In the genomic region with DNA sequence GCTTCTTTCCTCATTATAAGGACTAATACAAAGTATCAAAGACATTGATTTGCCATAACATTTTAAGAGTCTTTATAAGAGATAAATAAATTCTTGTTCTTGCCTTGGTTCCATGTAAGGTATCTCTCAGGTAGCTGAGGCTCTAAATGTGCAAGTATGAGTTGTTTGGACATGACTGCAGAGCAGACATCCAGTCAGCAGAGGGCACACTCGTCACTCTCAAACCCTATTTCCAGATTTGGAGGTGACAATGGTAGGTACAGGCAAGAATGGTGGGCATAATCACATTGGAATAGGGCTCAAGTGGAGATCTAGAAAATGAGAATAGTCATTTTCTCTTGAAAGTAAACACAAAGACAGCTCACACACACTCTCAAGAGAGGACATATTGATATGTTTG, we compare ENCODE assay signal across 10 cellular contexts.
DNase-seq lines count a peak whose midpoint lies in the region; ATAC-seq and TF ChIP-seq lines count a peak whose summit lies in the region.
"Had no signal": no experiment of that assay in that cellular context is flagged by ENCODE, and none has a peak within 500 bp of the region (broad histone marks: within the 10 kb centered on the region; RNA-seq: fewer than 3 reads in every experiment).

No MANE protein-coding gene starts in this region.

- H3K27me3 ChIP-seq in Caco-2 (replicated peaks; ENCODE audit: control insufficient read depth, insufficient read depth, low read length) (no peaks in the 10 kb centered on the region), Peyer's patch (no peaks in the 10 kb centered on the region)

- no peak overlapping the region for H3K27ac Mint-ChIP-seq in Caco-2 (ENCODE audit: unreplicated experiment)
- H3K27ac Mint-ChIP-seq in endothelial cell (ENCODE audit: unreplicated experiment) = no peak overlapping the region
- H3K27ac Mint-ChIP-seq: activated naive CD8-positive, alpha-beta T cell treated with anti-CD3 and anti-CD28 coated beads, Interleukin-2, amount 10 ng/mL, durations not matched to agents 7 days and 5 days had no signal

- H3K9me3 Mint-ChIP-seq in Caco-2 (ENCODE audit: unreplicated experiment) (no peaks in the 10 kb centered on the region), endothelial cell (ENCODE audit: unreplicated experiment) (no peaks in the 10 kb centered on the region)
- H3K9me3 Mint-ChIP-seq: activated naive CD8-positive, alpha-beta T cell treated with anti-CD3 and anti-CD28 coated beads, Interleukin-2, amount 10 ng/mL, durations not matched to agents 7 days and 5 days had no signal

- BruUV-seq in Caco-2 (replicated peaks; lab: Mats Ljungman, UMichigan) = no TSS peak

- H3K27ac ChIP-seq in Peyer's patch = no peak overlapping the region

- no peaks in the 10 kb centered on the region for H3K4me1 Mint-ChIP-seq in Caco-2 (ENCODE audit: low read depth, unreplicated experiment)
- H3K4me1 Mint-ChIP-seq in endothelial cell (ENCODE audit: unreplicated experiment) = peaks cover 3% of the 10 kb centered on the region
- H3K4me1 Mint-ChIP-seq: activated naive CD8-positive, alpha-beta T cell treated with anti-CD3 and anti-CD28 coated beads, Interleukin-2, amount 10 ng/mL, durations not matched to agents 7 days and 5 days had no signal

- H3K9me3 ChIP-seq in Caco-2 = no peaks in the 10 kb centered on the region
- H3K9me3 ChIP-seq in Peyer's patch = no peaks in the 10 kb centered on the region

- DNase-seq in Caco-2 = peak in 1 of 2 experiments; percentile 3
- DNase-seq in NCI-H2029 treated with DMSO at 0.1 percent for 48 hours (lab: John Stamatoyannopoulos, UW) = peak; percentile 4
- DNase-seq in endothelial cell (ENCODE audit: low spot score) = peak; percentile 40
- DNase-seq in foreskin fibroblast = no peak
- DNase-seq in stimulated activated CD4-positive, alpha-beta T cell treated with anti-CD3 and anti-CD28 coated beads, Interleukin-12 subunit alpha, Interleukin-12 subunit beta, amount 100 ng/mL, for 4 hours = no peak
- no peak for DNase-seq in DMS79 (lab: John Stamatoyannopoulos, UW)
- no peak for DNase-seq in Peyer's patch
- DNase-seq: activated naive CD8-positive, alpha-beta T cell treated with anti-CD3 and anti-CD28 coated beads, Interleukin-2, amount 10 ng/mL, durations not matched to agents 7 days and 5 days had no signal

- POLR2A ChIA-PET in Caco-2 (lab: Charles Lee) = no interaction called here

- H3K27me3 Mint-ChIP-seq in Caco-2 (ENCODE audit: insufficient read depth, unreplicated experiment) (peaks cover 2% of the 10 kb centered on the region), endothelial cell (ENCODE audit: unreplicated experiment) (no peaks in the 10 kb centered on the region)

- no peak for TF ChIP-seq POLR2A in Peyer's patch (IDR thresholded peaks at IDR 0.05)

- H3K36me3 Mint-ChIP-seq in Caco-2 (ENCODE audit: insufficient read depth, unreplicated experiment) = no peaks in the 10 kb centered on the region
- H3K36me3 Mint-ChIP-seq in endothelial cell (ENCODE audit: low read depth, unreplicated experiment) = no peaks in the 10 kb centered on the region
- H3K36me3 Mint-ChIP-seq: activated naive CD8-positive, alpha-beta T cell treated with anti-CD3 and anti-CD28 coated beads, Interleukin-2, amount 10 ng/mL, durations not matched to agents 7 days and 5 days had no signal

- H3K4me3 ChIP-seq in Caco-2 (ENCODE audit: low read depth, low read length) (no peak overlapping the region), foreskin fibroblast (ENCODE audit: low read depth in 1 of 2, low read length in 2 of 2) (no peak overlapping the region), Peyer's patch (no peak overlapping the region)
- H3K4me3 ChIP-seq: lung had no signal

- H3K4me1 ChIP-seq in Caco-2 = no peaks in the 10 kb centered on the region
- no peaks in the 10 kb centered on the region for H3K4me1 ChIP-seq in Peyer's patch

- intact Hi-C loops in Caco-2 (cut with micrococcal nuclease; ENCODE audit: unreplicated experiment) = loop anchor here (2.0 kb wide), 1 partner anchor 494 kb away; no protein-coding TSS in a partner anchor

- H3K4me3 Mint-ChIP-seq in Caco-2 (ENCODE audit: unreplicated experiment) (no peak overlapping the region), endothelial cell (ENCODE audit: unreplicated experiment) (no peak overlapping the region)
- H3K4me3 Mint-ChIP-seq: activated naive CD8-positive, alpha-beta T cell treated with anti-CD3 and anti-CD28 coated beads, Interleukin-2, amount 10 ng/mL, durations not matched to agents 7 days and 5 days had no signal

- ATAC-seq in GM19463 (IDR thresholded peaks at IDR 0.05; ENCODE audit: unreplicated experiment) = peak; percentile 66

- CTCF ChIA-PET in Caco-2 (lab: Charles Lee) = no interaction called here

- TF ChIP-seq CTCF in Caco-2 (IDR thresholded peaks at IDR 0.05; ENCODE audit: insufficient read depth in 1 of 2, low read depth in 1 of 2, low read length in 1 of 2, severe bottlenecking in 1 of 2, unreplicated experiment in 1 of 2) = peak; percentile 12 to 25
- TF ChIP-seq CTCF in endothelial cell (IDR thresholded peaks at IDR 0.05; ENCODE audit: unreplicated experiment) = peak; percentile 46
- TF ChIP-seq CTCF in foreskin fibroblast (IDR thresholded peaks at IDR 0.05; ENCODE audit: low read depth, low read length) = no peak
- TF ChIP-seq CTCF in Peyer's patch (IDR thresholded peaks at IDR 0.05) = no peak

- H3K36me3 ChIP-seq in Caco-2 (ENCODE audit: control insufficient read depth, insufficient read depth, low read length) (no peaks in the 10 kb centered on the region), Peyer's patch (no peaks in the 10 kb centered on the region)

Comparison
In these comparisons a context has a peak if more than half of its experiments do, and no peak if none do; other contexts are left out.
1. DNase-seq: peak in NCI-H2029 treated with DMSO at 0.1 percent for 48 hours (single experiment) and endothelial cell (single experiment); none in foreskin fibroblast (0 of 2), stimulated activated CD4-positive, alpha-beta T cell treated with anti-CD3 and anti-CD28 coated beads, Interleukin-12 subunit alpha, Interleukin-12 subunit beta, amount 100 ng/mL, for 4 hours (single experiment), DMS79 (single experiment) and Peyer's patch (0 of 3).
2. CTCF ChIP-seq: peak in Caco-2 (2 of 2) and endothelial cell (single experiment); none in foreskin fibroblast (single experiment) and Peyer's patch (0 of 6).